In genomic region chr1:40862008-40862863, GRCh38 we compare ENCODE assay signal across 1 cellular context.
A peak's percentile ranks its signal among the peaks of the same experiment; 100 is the strongest.
TF ChIP-seq lines count a peak whose summit lies in the region.

A gene with protein sequence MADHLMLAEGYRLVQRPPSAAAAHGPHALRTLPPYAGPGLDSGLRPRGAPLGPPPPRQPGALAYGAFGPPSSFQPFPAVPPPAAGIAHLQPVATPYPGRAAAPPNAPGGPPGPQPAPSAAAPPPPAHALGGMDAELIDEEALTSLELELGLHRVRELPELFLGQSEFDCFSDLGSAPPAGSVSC (minus strand): TSS chr1:40862363. CDS start chr1:40862127, 236 bp downstream.

TF ChIP-seq in K562, 482 proteins besides CTCF, POLR2A, EP300 and RAD21 (continued from another document and continues in another):
- TF ChIP-seq RERE (CRISPR knock-in tag; IDR thresholded peaks at IDR 0.05; ENCODE audit: borderline replicate concordance): no peak
- no peak for TF ChIP-seq PREB (CRISPR knock-in tag; IDR thresholded peaks at IDR 0.05)
- no peak for TF ChIP-seq ASH1L (IDR thresholded peaks at IDR 0.05; ENCODE audit: borderline replicate concordance, low read depth, partially characterized antibody)
- peak; percentile 47; the same call in 1 of the 2 replicates for TF ChIP-seq CREM (IDR thresholded peaks at IDR 0.05; ENCODE audit: low read depth)
- no peak for TF ChIP-seq RFX5 (IDR thresholded peaks at IDR 0.05; ENCODE audit: low read depth, low read length)
- TF ChIP-seq NFIX (CRISPR knock-in tag; IDR thresholded peaks at IDR 0.05; ENCODE audit: low read depth): no peak
- no peak for TF ChIP-seq HMBOX1 (IDR thresholded peaks at IDR 0.05)
- no peak for TF ChIP-seq U2AF1 (optimal IDR thresholded peaks at IDR 0.05; ENCODE audit: low read depth, low read length)
- TF ChIP-seq NFXL1 (CRISPR knock-in tag; IDR thresholded peaks at IDR 0.05): no peak
- TF ChIP-seq ZNF347 (CRISPR knock-in tag; IDR thresholded peaks at IDR 0.05; ENCODE audit: low read depth): no peak
- TF ChIP-seq, protein P1, sequence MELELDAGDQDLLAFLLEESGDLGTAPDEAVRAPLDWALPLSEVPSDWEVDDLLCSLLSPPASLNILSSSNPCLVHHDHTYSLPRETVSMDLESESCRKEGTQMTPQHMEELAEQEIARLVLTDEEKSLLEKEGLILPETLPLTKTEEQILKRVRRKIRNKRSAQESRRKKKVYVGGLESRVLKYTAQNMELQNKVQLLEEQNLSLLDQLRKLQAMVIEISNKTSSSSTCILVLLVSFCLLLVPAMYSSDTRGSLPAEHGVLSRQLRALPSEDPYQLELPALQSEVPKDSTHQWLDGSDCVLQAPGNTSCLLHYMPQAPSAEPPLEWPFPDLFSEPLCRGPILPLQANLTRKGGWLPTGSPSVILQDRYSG (tag; conservative IDR thresholded peaks at IDR 0.05; ENCODE audit: low read depth): peak; percentile 82
- no peak for TF ChIP-seq HINFP (tag; conservative IDR thresholded peaks at IDR 0.05; ENCODE audit: low read depth)
- TF ChIP-seq, protein P2, sequence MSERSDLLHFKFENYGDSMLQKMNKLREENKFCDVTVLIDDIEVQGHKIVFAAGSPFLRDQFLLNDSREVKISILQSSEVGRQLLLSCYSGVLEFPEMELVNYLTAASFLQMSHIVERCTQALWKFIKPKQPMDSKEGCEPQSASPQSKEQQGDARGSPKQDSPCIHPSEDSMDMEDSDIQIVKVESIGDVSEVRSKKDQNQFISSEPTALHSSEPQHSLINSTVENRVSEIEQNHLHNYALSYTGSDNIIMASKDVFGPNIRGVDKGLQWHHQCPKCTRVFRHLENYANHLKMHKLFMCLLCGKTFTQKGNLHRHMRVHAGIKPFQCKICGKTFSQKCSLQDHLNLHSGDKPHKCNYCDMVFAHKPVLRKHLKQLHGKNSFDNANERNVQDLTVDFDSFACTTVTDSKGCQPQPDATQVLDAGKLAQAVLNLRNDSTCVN (CRISPR knock-in tag; IDR thresholded peaks at IDR 0.05): no peak
- no peak for TF ChIP-seq NELFE (IDR thresholded peaks at IDR 0.05; ENCODE audit: insufficient read depth, insufficient read length)
- no peak for TF ChIP-seq ZNF668 (CRISPR knock-in tag; IDR thresholded peaks at IDR 0.05)
- 0 out of 2 replicates have a peak, but pooled peaks have one; percentile 63 for TF ChIP-seq FOXJ2 (tag; IDR thresholded peaks at IDR 0.05)
- TF ChIP-seq, protein P3, sequence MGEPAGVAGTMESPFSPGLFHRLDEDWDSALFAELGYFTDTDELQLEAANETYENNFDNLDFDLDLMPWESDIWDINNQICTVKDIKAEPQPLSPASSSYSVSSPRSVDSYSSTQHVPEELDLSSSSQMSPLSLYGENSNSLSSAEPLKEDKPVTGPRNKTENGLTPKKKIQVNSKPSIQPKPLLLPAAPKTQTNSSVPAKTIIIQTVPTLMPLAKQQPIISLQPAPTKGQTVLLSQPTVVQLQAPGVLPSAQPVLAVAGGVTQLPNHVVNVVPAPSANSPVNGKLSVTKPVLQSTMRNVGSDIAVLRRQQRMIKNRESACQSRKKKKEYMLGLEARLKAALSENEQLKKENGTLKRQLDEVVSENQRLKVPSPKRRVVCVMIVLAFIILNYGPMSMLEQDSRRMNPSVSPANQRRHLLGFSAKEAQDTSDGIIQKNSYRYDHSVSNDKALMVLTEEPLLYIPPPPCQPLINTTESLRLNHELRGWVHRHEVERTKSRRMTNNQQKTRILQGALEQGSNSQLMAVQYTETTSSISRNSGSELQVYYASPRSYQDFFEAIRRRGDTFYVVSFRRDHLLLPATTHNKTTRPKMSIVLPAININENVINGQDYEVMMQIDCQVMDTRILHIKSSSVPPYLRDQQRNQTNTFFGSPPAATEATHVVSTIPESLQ (CRISPR knock-in tag; IDR thresholded peaks at IDR 0.05): no peak
- no peak for TF ChIP-seq PURB (CRISPR knock-in tag; IDR thresholded peaks at IDR 0.05; ENCODE audit: low read depth)
- no peak for TF ChIP-seq MECOM (CRISPR knock-in tag; IDR thresholded peaks at IDR 0.05)
- TF ChIP-seq SAFB (IDR thresholded peaks at IDR 0.05; ENCODE audit: borderline replicate concordance, low read depth, low read length): no peak
- TF ChIP-seq NR2C1 (IDR thresholded peaks at IDR 0.05): no peak; the same call in 1 of the 2 replicates
- TF ChIP-seq NR2C1 (tag; IDR thresholded peaks at IDR 0.05): peak; percentile 42; the same call in 1 of the 2 replicates
- TF ChIP-seq PCBP1 (IDR thresholded peaks at IDR 0.05; ENCODE audit: low read depth, low read length, poor library complexity, severe bottlenecking): no peak
- TF ChIP-seq RAD51 (IDR thresholded peaks at IDR 0.05; ENCODE audit: borderline replicate concordance, low read depth): no peak
- TF ChIP-seq LEF1 (IDR thresholded peaks at IDR 0.05): no peak; the same call in 1 of the 2 replicates
- TF ChIP-seq KAT8 (IDR thresholded peaks at IDR 0.05; ENCODE audit: low read depth): no peak
- TF ChIP-seq, protein P4, sequence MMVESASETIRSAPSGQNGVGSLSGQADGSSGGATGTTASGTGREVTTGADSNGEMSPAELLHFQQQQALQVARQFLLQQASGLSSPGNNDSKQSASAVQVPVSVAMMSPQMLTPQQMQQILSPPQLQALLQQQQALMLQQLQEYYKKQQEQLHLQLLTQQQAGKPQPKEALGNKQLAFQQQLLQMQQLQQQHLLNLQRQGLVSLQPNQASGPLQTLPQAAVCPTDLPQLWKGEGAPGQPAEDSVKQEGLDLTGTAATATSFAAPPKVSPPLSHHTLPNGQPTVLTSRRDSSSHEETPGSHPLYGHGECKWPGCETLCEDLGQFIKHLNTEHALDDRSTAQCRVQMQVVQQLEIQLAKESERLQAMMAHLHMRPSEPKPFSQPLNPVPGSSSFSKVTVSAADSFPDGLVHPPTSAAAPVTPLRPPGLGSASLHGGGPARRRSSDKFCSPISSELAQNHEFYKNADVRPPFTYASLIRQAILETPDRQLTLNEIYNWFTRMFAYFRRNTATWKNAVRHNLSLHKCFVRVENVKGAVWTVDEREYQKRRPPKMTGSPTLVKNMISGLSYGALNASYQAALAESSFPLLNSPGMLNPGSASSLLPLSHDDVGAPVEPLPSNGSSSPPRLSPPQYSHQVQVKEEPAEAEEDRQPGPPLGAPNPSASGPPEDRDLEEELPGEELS (CRISPR knock-in tag; IDR thresholded peaks at IDR 0.05; ENCODE audit: borderline replicate concordance): 0 out of 2 replicates have a peak, but pooled peaks have one; percentile 33
- peak; percentile 71; the same call in 1 of the 2 replicates for TF ChIP-seq LCOR (CRISPR knock-in tag; IDR thresholded peaks at IDR 0.05)
- TF ChIP-seq FOS (IDR thresholded peaks at IDR 0.05; ENCODE audit: extremely low read depth, insufficient read length): peak; percentile 23
- TF ChIP-seq ZNF592 (IDR thresholded peaks at IDR 0.05): peak; percentile 95
